30 cellular contexts compared by ENCODE assay signal in the genomic region with DNA sequence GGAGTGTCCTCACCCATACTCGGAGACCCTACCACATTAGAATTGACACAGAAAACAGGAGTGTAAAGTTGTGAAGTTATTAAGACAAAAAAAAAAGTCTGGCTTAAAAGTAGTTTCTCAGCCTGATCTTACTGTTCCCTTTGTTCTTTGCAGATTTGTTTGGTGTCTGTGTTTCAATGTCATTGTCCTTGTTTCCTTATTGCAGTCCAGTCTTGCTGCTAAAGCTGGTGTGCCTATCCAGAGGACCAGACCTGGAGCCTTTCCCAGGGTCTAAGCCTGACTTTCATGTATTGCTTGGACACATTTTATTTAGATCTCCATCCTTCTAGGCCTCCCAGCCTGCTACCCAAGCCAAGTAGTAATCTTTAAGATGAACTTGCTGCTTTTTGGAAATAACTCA.
"Had no signal": no experiment of that assay in that cellular context is flagged by ENCODE, and none has a peak within 500 bp of the region (broad histone marks: within the 10 kb centered on the region; RNA-seq: fewer than 3 reads in every experiment).

No MANE protein-coding gene starts in this region.

- H3K27ac Mint-ChIP-seq: activated B cell treated with CpG ODN at 0.5 μM for 24 hours; activated CD8-positive, alpha-beta T cell treated with anti-CD3 and anti-CD28 coated beads for 36 hours; activated naive CD4-positive, alpha-beta T cell treated with anti-CD3 and anti-CD28 coated beads, Interleukin-2, amount 50 U/mL, for 24 hours; activated naive CD8-positive, alpha-beta T cell treated with anti-CD3 and anti-CD28 coated beads for 36 hours; activated T-helper 1 cell treated with anti-CD3 and anti-CD28 coated beads, Interleukin-12 subunit alpha, Interleukin-12 subunit beta, Interleukin-2, Interleukin-4 antibody, amounts not matched to agents 30 ng/mL and 10 ng/mL and 1 ng/mL, durations not matched to agents 14 hours and 24 hours and 36 hours; T-cell; T-helper 1 cell treated with Interleukin-12 subunit alpha and Interleukin-12 subunit beta and Interleukin-4 antibody, amounts not matched to agents 30 μg/mL and 1 μg/mL, for 36 hours; T-helper 2 cell treated with Interferon-gamma antibody and Interleukin-4, amounts not matched to agents 5 μg/mL and 100 μg/mL, for 36 hours had no signal

- H3K27me3 Mint-ChIP-seq: activated B cell treated with CpG ODN at 0.5 μM for 24 hours; activated CD4-positive, alpha-beta T cell treated with anti-CD3 and anti-CD28 coated beads, Interleukin-2, amount 10 ng/mL, durations not matched to agents 24 days and 14 days; activated CD8-positive, alpha-beta T cell treated with anti-CD3 and anti-CD28 coated beads for 36 hours; activated naive CD4-positive, alpha-beta T cell treated with anti-CD3 and anti-CD28 coated beads, Interleukin-2, amount 50 U/mL, for 24 hours; activated naive CD8-positive, alpha-beta T cell treated with anti-CD3 and anti-CD28 coated beads for 36 hours; activated naive CD8-positive, alpha-beta T cell treated with anti-CD3 and anti-CD28 coated beads, Interleukin-2, amount 50 U/mL, for 24 hours; T-cell had no signal

- H3K4me3 Mint-ChIP-seq: activated B cell treated with CpG ODN at 0.5 μM for 24 hours; activated CD4-positive, alpha-beta T cell treated with anti-CD3 and anti-CD28 coated beads, Interleukin-2, amount 10 ng/mL, durations not matched to agents 24 days and 14 days; activated CD8-positive, alpha-beta T cell treated with anti-CD3 and anti-CD28 coated beads for 36 hours; activated naive CD4-positive, alpha-beta T cell treated with anti-CD3 and anti-CD28 coated beads, Interleukin-2, amount 50 U/mL, for 24 hours; activated naive CD8-positive, alpha-beta T cell treated with anti-CD3 and anti-CD28 coated beads for 36 hours; activated naive CD8-positive, alpha-beta T cell treated with anti-CD3 and anti-CD28 coated beads, Interleukin-2, amount 50 U/mL, for 24 hours; activated T-helper 1 cell treated with anti-CD3 and anti-CD28 coated beads, Interleukin-12 subunit alpha, Interleukin-12 subunit beta, Interleukin-2, Interleukin-4 antibody, amounts not matched to agents 30 ng/mL and 10 ng/mL and 1 ng/mL, durations not matched to agents 14 hours and 24 hours and 36 hours; T-cell; T-helper 1 cell treated with Interleukin-12 subunit alpha and Interleukin-12 subunit beta and Interleukin-4 antibody, amounts not matched to agents 30 μg/mL and 1 μg/mL, for 36 hours; T-helper 2 cell treated with Interferon-gamma antibody and Interleukin-4, amounts not matched to agents 5 μg/mL and 100 μg/mL, for 36 hours had no signal

- H3K9me3 ChIP-seq: adrenal gland, body of pancreas, colonic mucosa had no signal

- H3K27ac ChIP-seq: adrenal gland, body of pancreas, colonic mucosa, WERI-Rb-1 had no signal

- H3K27me3 ChIP-seq: adrenal gland, body of pancreas, colonic mucosa had no signal

- H3K36me3 ChIP-seq: WERI-Rb-1 had no signal

- H3K4me1 ChIP-seq: body of pancreas, colonic mucosa had no signal

- H3K4me3 ChIP-seq: adrenal gland, body of pancreas, colonic mucosa had no signal

- FAIRE-seq: endometrium, frontal cortex had no signal

- DNase-seq: activated B cell treated with CpG ODN at 0.5 μM for 24 hours; activated CD4-positive, alpha-beta T cell treated with anti-CD3 and anti-CD28 coated beads, Interleukin-2, amount 10 ng/mL, durations not matched to agents 24 days and 14 days; activated CD4-positive, alpha-beta T cell treated with anti-CD3 and anti-CD28 coated beads, Interleukin-2, amount 50 U/mL, for 4 hours; activated CD8-positive, alpha-beta memory T cell treated with anti-CD3 and anti-CD28 coated beads for 24 hours; activated CD8-positive, alpha-beta T cell treated with anti-CD3 and anti-CD28 coated beads for 36 hours; activated gamma-delta T cell; activated naive CD4-positive, alpha-beta T cell treated with Interleukin-2 at 50 U/mL for 16 hours; activated naive CD8-positive, alpha-beta T cell treated with anti-CD3 and anti-CD28 coated beads for 36 hours; activated naive CD8-positive, alpha-beta T cell treated with anti-CD3 and anti-CD28 coated beads, Interleukin-2, amount 50 U/mL, for 24 hours; activated T-cell treated with anti-CD3 and anti-CD28 coated beads, Interleukin-2, amount 50 U/mL, for 48 hours; adrenal gland; amygdala; aorta; body of pancreas; caudate nucleus; cerebellar nuclear complex; colonic mucosa; effector CD8-positive, alpha-beta T cell; foreskin fibroblast; head of caudate nucleus; SW 1271; T-cell; T1000; WERI-Rb-1 had no signal

- H3K9me3 Mint-ChIP-seq: activated B cell treated with CpG ODN at 0.5 μM for 24 hours; activated CD4-positive, alpha-beta T cell treated with anti-CD3 and anti-CD28 coated beads, Interleukin-2, amount 10 ng/mL, durations not matched to agents 24 days and 14 days; activated CD8-positive, alpha-beta T cell treated with anti-CD3 and anti-CD28 coated beads for 36 hours; activated naive CD4-positive, alpha-beta T cell treated with anti-CD3 and anti-CD28 coated beads, Interleukin-2, amount 50 U/mL, for 24 hours; activated naive CD8-positive, alpha-beta T cell treated with anti-CD3 and anti-CD28 coated beads for 36 hours; activated naive CD8-positive, alpha-beta T cell treated with anti-CD3 and anti-CD28 coated beads, Interleukin-2, amount 50 U/mL, for 24 hours; activated T-helper 1 cell treated with anti-CD3 and anti-CD28 coated beads, Interleukin-12 subunit alpha, Interleukin-12 subunit beta, Interleukin-2, Interleukin-4 antibody, amounts not matched to agents 30 ng/mL and 10 ng/mL and 1 ng/mL, durations not matched to agents 14 hours and 24 hours and 36 hours; T-cell; T-helper 1 cell treated with Interleukin-12 subunit alpha and Interleukin-12 subunit beta and Interleukin-4 antibody, amounts not matched to agents 30 μg/mL and 1 μg/mL, for 36 hours; T-helper 2 cell treated with Interferon-gamma antibody and Interleukin-4, amounts not matched to agents 5 μg/mL and 100 μg/mL, for 36 hours had no signal
